In the genomic region with DNA sequence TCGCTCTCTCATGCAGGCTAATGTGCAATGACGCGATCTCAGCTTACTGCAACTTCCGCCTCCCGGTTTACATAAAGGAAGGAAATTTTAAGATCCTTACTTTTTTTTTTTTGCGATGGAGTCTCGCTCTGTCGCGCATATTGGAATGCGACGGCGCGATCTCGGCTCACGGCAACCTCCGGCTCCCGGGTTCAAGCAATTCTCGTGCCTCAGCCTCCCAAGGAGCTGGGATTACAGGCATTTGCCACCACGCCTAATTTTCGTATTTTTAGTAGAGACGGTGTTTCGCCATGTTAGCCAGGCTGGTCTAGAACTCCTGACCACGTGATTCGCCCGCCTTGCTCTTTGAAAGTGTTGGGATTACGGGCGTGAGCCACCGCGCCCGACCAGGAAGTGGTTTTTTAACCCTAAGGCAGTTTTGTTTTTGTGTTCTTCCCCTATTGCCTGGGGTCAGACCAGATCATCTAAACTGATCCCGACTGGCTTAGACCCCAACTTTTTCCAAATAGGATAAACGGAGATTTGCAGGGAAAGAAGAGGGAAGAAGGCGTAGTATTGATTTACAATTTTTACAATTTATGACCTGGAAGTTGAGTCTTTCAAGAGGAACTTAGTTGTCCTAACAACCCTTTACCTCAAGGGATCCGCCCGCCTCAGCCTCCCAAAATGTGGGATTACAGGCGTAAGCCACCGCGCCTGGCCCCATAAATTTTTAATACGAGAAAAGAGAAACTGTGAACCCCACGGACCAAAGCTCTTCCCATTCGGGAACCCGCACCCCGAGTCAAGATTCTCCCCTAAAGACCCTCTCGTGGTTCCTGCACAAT, we compare ENCODE assay signal across 8 cellular contexts.
A peak's percentile ranks its signal among the peaks of the same experiment; 100 is the strongest.
DNase-seq lines count a peak whose midpoint lies in the region; ATAC-seq lines count a peak whose summit lies in the region.

No MANE protein-coding gene starts in this region.

- ATAC-seq in GM19351 (IDR thresholded peaks at IDR 0.05; ENCODE audit: unreplicated experiment): no peak

- H3K9ac ChIP-seq in mucosa of stomach (ENCODE audit: low read length): peak overlapping the region; percentile 85

- H3K27ac Mint-ChIP-seq in stimulated activated naive CD8-positive, alpha-beta T cell treated with anti-CD3 and anti-CD28 coated beads, Interleukin-15, Interleukin-2, amounts not matched to agents 100 ng/mL and 50 ng/mL, for 24 hours: peak overlapping the region; percentile 92

- no peaks in the 10 kb centered on the region for H3K27me3 ChIP-seq in esophagus (ENCODE audit: control insufficient read depth in 1 of 2, insufficient read depth in 2 of 2, low read length in 2 of 2)
- no peaks in the 10 kb centered on the region for H3K27me3 ChIP-seq in mucosa of stomach (ENCODE audit: control insufficient read depth, insufficient read depth, low read length)

- H3K4me1 Mint-ChIP-seq in stimulated activated naive CD8-positive, alpha-beta T cell treated with anti-CD3 and anti-CD28 coated beads, Interleukin-15, Interleukin-2, amounts not matched to agents 100 ng/mL and 50 ng/mL, for 24 hours (ENCODE audit: low read depth): peaks cover 11% of the 10 kb centered on the region

- WGBS in esophagus, 2 donors: 11 to 14% methylated on average over 44 of the region's 44 CpGs

- H3K27ac ChIP-seq in esophagus (ENCODE audit: low read depth in 2 of 2, low read length in 1 of 2): peak overlapping the region; percentile 75 to 84

- no peaks in the 10 kb centered on the region for H3K27me3 Mint-ChIP-seq in stimulated activated naive CD8-positive, alpha-beta T cell treated with anti-CD3 and anti-CD28 coated beads, Interleukin-15, Interleukin-2, amounts not matched to agents 100 ng/mL and 50 ng/mL, for 24 hours

- H3K36me3 Mint-ChIP-seq in stimulated activated naive CD8-positive, alpha-beta T cell treated with anti-CD3 and anti-CD28 coated beads, Interleukin-15, Interleukin-2, amounts not matched to agents 100 ng/mL and 50 ng/mL, for 24 hours (ENCODE audit: low read depth): peaks cover 39% of the 10 kb centered on the region

- DNase-seq in activated effector memory CD4-positive, alpha-beta T cell treated with anti-CD3 and anti-CD28 coated beads, Interleukin-2, amount 50 U/mL, for 16 hours: peak; percentile 76
- DNase-seq in activated effector memory CD4-positive, alpha-beta T cell treated with Interleukin-2 at 50 U/mL for 16 hours: no peak
- DNase-seq in activated CD8-positive, alpha-beta memory T cell treated with anti-CD3 and anti-CD28 coated beads, Interleukin-2, amount 50 U/mL, for 48 hours: peak; percentile 63
- no peak for DNase-seq in NCI-H1436 (lab: John Stamatoyannopoulos, UW)

- H3K36me3 ChIP-seq in esophagus (ENCODE audit: control insufficient read depth in 2 of 2, insufficient read depth in 2 of 2, low read length in 1 of 2) (no peaks in the 10 kb centered on the region), mucosa of stomach (ENCODE audit: control insufficient read depth, insufficient read depth, low read length) (no peaks in the 10 kb centered on the region)

- H3K4me3 ChIP-seq in esophagus (ENCODE audit: low read depth in 1 of 2, low read length in 2 of 2): peak overlapping the region; percentile 53 to 74
- H3K4me3 ChIP-seq in mucosa of stomach (ENCODE audit: low read length): peak overlapping the region; percentile 34

- peaks cover 0 to 4% of the 10 kb centered on the region in 2 donors for H3K9me3 ChIP-seq in esophagus (ENCODE audit: control insufficient read depth in 2 of 2, insufficient read depth in 1 of 2, low read depth in 1 of 2, low read length in 1 of 2)
- no peaks in the 10 kb centered on the region for H3K9me3 ChIP-seq in mucosa of stomach (ENCODE audit: control insufficient read depth, low read length)

- H3K4me1 ChIP-seq in esophagus (ENCODE audit: control insufficient read depth in 2 of 2, insufficient read depth in 2 of 2, low read length in 1 of 2): no peaks in the 10 kb centered on the region
- no peaks in the 10 kb centered on the region for H3K4me1 ChIP-seq in mucosa of stomach (ENCODE audit: control insufficient read depth, insufficient read depth, low read length)

- H3K9me3 Mint-ChIP-seq in stimulated activated naive CD8-positive, alpha-beta T cell treated with anti-CD3 and anti-CD28 coated beads, Interleukin-15, Interleukin-2, amounts not matched to agents 100 ng/mL and 50 ng/mL, for 24 hours: peaks cover 6% of the 10 kb centered on the region

- H3K4me3 Mint-ChIP-seq in stimulated activated naive CD8-positive, alpha-beta T cell treated with anti-CD3 and anti-CD28 coated beads, Interleukin-15, Interleukin-2, amounts not matched to agents 100 ng/mL and 50 ng/mL, for 24 hours: peak overlapping the region; percentile 92

Comparison
In these comparisons a context has a peak if more than half of its experiments do, and no peak if none do; other contexts are left out.
1. DNase-seq: peak in activated effector memory CD4-positive, alpha-beta T cell treated with anti-CD3 and anti-CD28 coated beads, Interleukin-2, amount 50 U/mL, for 16 hours (single experiment) and activated CD8-positive, alpha-beta memory T cell treated with anti-CD3 and anti-CD28 coated beads, Interleukin-2, amount 50 U/mL, for 48 hours (single experiment); none in activated effector memory CD4-positive, alpha-beta T cell treated with Interleukin-2 at 50 U/mL for 16 hours (single experiment) and NCI-H1436 (single experiment).